Comparison of ENCODE assay signal across 8 cellular contexts in genomic region chr15:30755036-30755687, GRCh38.
DNase-seq lines count a peak whose midpoint lies in the region; ATAC-seq and TF ChIP-seq lines count a peak whose summit lies in the region.
"Not testable (repeated sequence)": the region's sequence is repeated elsewhere in the genome, so short reads cannot be mapped to it uniquely, and the experiment has no call there.

No MANE protein-coding gene starts in this region.

- not testable (repeated sequence) for H3K4me1 Mint-ChIP-seq in Calu3 (ENCODE audit: low read depth, unreplicated experiment); activated CD4-positive, alpha-beta memory T cell treated with anti-CD3 and anti-CD28 coated beads for 36 hours (ENCODE audit: low read depth)

- not testable (repeated sequence) for H3K27me3 ChIP-seq in heart left ventricle

- TF ChIP-seq CTCF in Calu3 (IDR thresholded peaks at IDR 0.05; ENCODE audit: unreplicated experiment): not testable (repeated sequence)
- TF ChIP-seq CTCF in astrocyte of the spinal cord (IDR thresholded peaks at IDR 0.05; ENCODE audit: low read depth, low read length) (peak; percentile 26), heart left ventricle (IDR thresholded peaks at IDR 0.05) (peak; percentile 25 to 61 (median 40))

- H3K27ac ChIP-seq in heart left ventricle: not testable (repeated sequence)

- TF ChIP-seq POLR2A in heart left ventricle (IDR thresholded peaks at IDR 0.05): not testable (repeated sequence)

- not testable (repeated sequence) for H3K4me3 Mint-ChIP-seq in Calu3 (ENCODE audit: low read depth, unreplicated experiment); activated CD4-positive, alpha-beta memory T cell treated with anti-CD3 and anti-CD28 coated beads for 36 hours

- H3K9me3 ChIP-seq in heart left ventricle: not testable (repeated sequence)

- CTCF ChIA-PET in Calu3 (lab: Charles Lee); activated CD4-positive, alpha-beta memory T cell treated with anti-CD3 and anti-CD28 coated beads for 36 hours (lab: Charles Lee): not testable (repeated sequence)

- not testable (repeated sequence) for H3K36me3 ChIP-seq in heart left ventricle

- H3K27ac Mint-ChIP-seq in Calu3 (ENCODE audit: unreplicated experiment); activated CD4-positive, alpha-beta memory T cell treated with anti-CD3 and anti-CD28 coated beads for 36 hours: not testable (repeated sequence)

- in situ Hi-C loops in astrocyte of the spinal cord (cut with HindIII; ENCODE audit: low sequenced_read_pairs): not testable (repeated sequence)

- not testable (repeated sequence) for TF ChIP-seq EP300 in Ishikawa (IDR thresholded peaks at IDR 0.05; ENCODE audit: borderline replicate concordance)

- intact Hi-C loops in Calu3 (cut with micrococcal nuclease; ENCODE audit: unreplicated experiment); activated CD4-positive, alpha-beta memory T cell treated with anti-CD3 and anti-CD28 coated beads for 36 hours (cut with micrococcal nuclease); posterior cingulate gyrus (cut with DNase I): not testable (repeated sequence)
- intact Hi-C loops in heart left ventricle (cut with DNase I): loop anchor here in 5 of 10 donors (5.0 to 10.0 kb wide), 2 partner anchors 90 to 93 kb away; no protein-coding TSS in a partner anchor

- WGBS in heart left ventricle, 4 donors: 1 to 8% methylated on average over 3 to 4 of the region's 7 CpGs; no CpG with 5 or more reads in 2 of the 4 donors

- not testable (repeated sequence) for H3K9me3 Mint-ChIP-seq in Calu3 (ENCODE audit: low read depth, unreplicated experiment); activated CD4-positive, alpha-beta memory T cell treated with anti-CD3 and anti-CD28 coated beads for 36 hours

- H3K4me1 ChIP-seq in heart left ventricle: not testable (repeated sequence)

- peak; percentile 37 for DNase-seq in Calu3
- DNase-seq in activated CD4-positive, alpha-beta memory T cell treated with anti-CD3 and anti-CD28 coated beads for 36 hours: peak; percentile 71
- DNase-seq in astrocyte of the spinal cord (ENCODE audit: low read depth, low spot score): not testable (repeated sequence)
- DNase-seq in heart left ventricle: peak; percentile 39 to 85 (median 68)
- DNase-seq in posterior cingulate gyrus: peak; percentile 33 to 98 (median 80)
- DNase-seq in stimulated activated CD8-positive, alpha-beta memory T cell treated with anti-CD3 and anti-CD28 coated beads, Interleukin-4, amount 100 ng/mL, for 1 hour (ENCODE audit: low read depth in 2 of 2, low spot score in 1 of 2): peak; percentile 11 to 63

- H3K36me3 Mint-ChIP-seq in Calu3 (ENCODE audit: insufficient read depth, unreplicated experiment); activated CD4-positive, alpha-beta memory T cell treated with anti-CD3 and anti-CD28 coated beads for 36 hours: not testable (repeated sequence)

- BruUV-seq in Calu3 (replicated peaks; lab: Mats Ljungman, UMichigan): not testable (repeated sequence)

- peak; percentile 27; the same call in 1 of the 2 replicates for TF ChIP-seq RAD21 in Ishikawa (IDR thresholded peaks at IDR 0.05; ENCODE audit: low read depth)

- POLR2A ChIA-PET in activated CD4-positive, alpha-beta memory T cell treated with anti-CD3 and anti-CD28 coated beads for 36 hours (lab: Charles Lee): not testable (repeated sequence)

- ATAC-seq in GM21515 (IDR thresholded peaks at IDR 0.05; ENCODE audit: unreplicated experiment): peak; percentile 78
- peak; percentile 47 to 92 (median 88) for ATAC-seq in heart left ventricle

- not testable (repeated sequence) for H3K4me3 ChIP-seq in astrocyte of the spinal cord (ENCODE audit: low read depth, low read length); heart left ventricle

- H3K27me3 Mint-ChIP-seq in Calu3 (ENCODE audit: unreplicated experiment); activated CD4-positive, alpha-beta memory T cell treated with anti-CD3 and anti-CD28 coated beads for 36 hours: not testable (repeated sequence)
